Comparison of ENCODE assay signal across 8 cellular contexts in genomic region chr19:49580264-49581006, GRCh38. TPM values are rescaled to one million over a fixed set of nuclear protein-coding genes. Genes with fewer than 3 reads are reported as not detected.
DNase-seq lines count a peak whose midpoint lies in the region; ATAC-seq and TF ChIP-seq lines count a peak whose summit lies in the region.

Gene NOSIP, minus strand, starts transcription at chr19:49580556. Its CDS starts 19,865 bp downstream, at chr19:49560691.

- peak; percentile 97 for TF ChIP-seq POLR2A in HCT116 (IDR thresholded peaks at IDR 0.05; ENCODE audit: borderline replicate concordance, extremely low read depth, insufficient read depth, insufficient read length)

- in situ Hi-C loops in G401 (cut with HindIII; ENCODE audit: low sequenced_read_pairs), result no loop called here

- no peaks in the 10 kb centered on the region for H3K27me3 ChIP-seq in HCT116 (ENCODE audit: insufficient read depth, low read length)
- no peaks in the 10 kb centered on the region for H3K27me3 ChIP-seq in neutrophil

- TF ChIP-seq CTCF in HCT116 (IDR thresholded peaks at IDR 0.05 in 2 of 3, conservative IDR thresholded peaks at IDR 0.05 in 1 of 3; ENCODE audit: borderline replicate concordance in 1 of 3, insufficient read depth in 1 of 3, low read depth in 2 of 3, low read length in 2 of 3) (no peak), neutrophil (IDR thresholded peaks at IDR 0.05) (peak; percentile 22), subcutaneous adipose tissue (IDR thresholded peaks at IDR 0.05; ENCODE audit: low read depth) (no peak)

- no peaks in the 10 kb centered on the region for H3K9me3 ChIP-seq in HCT116 (ENCODE audit: control insufficient read depth in 1 of 2, insufficient read depth in 1 of 2, low read depth in 1 of 2, low read length in 2 of 2)
- no peaks in the 10 kb centered on the region for H3K9me3 ChIP-seq in neutrophil

- H3K4me3 ChIP-seq in HCT116 (replicated peaks in 1 of 2; ENCODE audit: low read depth in 1 of 2, low read length in 2 of 2) (peak within 1 kb of the TSS; percentile 86 to 99), neutrophil (ENCODE audit: low read depth in 1 of 2, low read length in 1 of 2) (peak within 1 kb of the TSS; percentile 83 to 89)

- H3K27ac ChIP-seq in HCT116 (ENCODE audit: low read depth, low read length) (peak within 1 kb of the TSS; percentile 56), neutrophil (peak within 1 kb of the TSS; percentile 85)

- intact Hi-C loops in HCT116 (cut with micrococcal nuclease), result loop anchor here (2.0 kb wide), 1 partner anchor 60 kb away; the partner anchor contains the start of gene RRAS

- H2AFZ ChIP-seq in HCT116 (ENCODE audit: low read depth, low read length, poor library complexity, severe bottlenecking), result peak within 1 kb of the TSS; percentile 77

- H3K9ac ChIP-seq in HCT116 (ENCODE audit: low read length), result peak within 1 kb of the TSS; percentile 91

- no peaks in the 10 kb centered on the region for H4K20me1 ChIP-seq in HCT116 (ENCODE audit: insufficient read depth)

- POLR2A ChIA-PET in HCT116 (lab: Charles Lee), result interaction anchor here (0.7 to 3.3 kb wide), 9 partner anchors 9 to 96 kb away, joined by 3 to 24 read pairs (median 7); partner anchors contain the start of genes PRMT1, PRR12, RPS11 and RRAS

- CTCF ChIA-PET in HCT116 (lab: Charles Lee), result interaction anchor here (1.0 to 4.0 kb wide), 4 partner anchors 10 to 101 kb away, joined by 3 to 22 read pairs (median 3); no protein-coding TSS in a partner anchor

- TF ChIP-seq RAD21 in HCT116 (IDR thresholded peaks at IDR 0.05; ENCODE audit: low read depth), result no peak

- peaks cover 47% of the 10 kb centered on the region for H3K79me2 ChIP-seq in HCT116 (ENCODE audit: insufficient read depth, low read length)

- ATAC-seq in HCT116, result peak; percentile 85

- H3K36me3 ChIP-seq in HCT116 (ENCODE audit: control insufficient read depth in 1 of 2, insufficient read depth in 2 of 2, low read length in 2 of 2) (peaks cover 2 to 4% of the 10 kb centered on the region in 2 experiments; a peak in 1 of 4 replicates), neutrophil (peaks cover 12% of the 10 kb centered on the region)

- peak within 1 kb of the TSS; percentile 97 for H3K4me2 ChIP-seq in HCT116 (ENCODE audit: low read length)

- H3K4me1 ChIP-seq in HCT116 (ENCODE audit: control insufficient read depth in 1 of 2, insufficient read depth in 2 of 2, low read length in 2 of 2) (peaks cover 18 to 50% of the 10 kb centered on the region in 2 experiments), neutrophil (ENCODE audit: control insufficient read depth in 1 of 2, insufficient read depth in 1 of 2, low read depth in 1 of 2, low read length in 1 of 2) (peaks cover 20 to 21% of the 10 kb centered on the region in 2 experiments)

- RAD21 ChIA-PET in HCT116 (lab: Charles Lee; ENCODE audit: low non-redundant PET in 1 of 2, low total read pairs in 2 of 2, uncharacterized antibody in 2 of 2, unreplicated experiment in 2 of 2), result interaction anchor here in 1 of 2 experiments (1.0 to 1.1 kb wide), 2 partner anchors 10 to 13 kb away, joined by 3 to 4 read pairs; partner anchors contain the start of gene PRR12

- BruUV-seq in HCT116 (replicated peaks; lab: Mats Ljungman, UMichigan), result no TSS peak

- DNase-seq in G401 (ENCODE audit: low spot score), result peak; percentile 97
- DNase-seq in HCT116 (ENCODE audit: low read depth, low spot score), result peak; percentile 95
- DNase-seq in MV-4-11 (lab: John Stamatoyannopoulos, UW), result peak; percentile 98
- DNase-seq in SK-N-DZ (ENCODE audit: low spot score), result peak; percentile 91
- DNase-seq in activated naive CD4-positive, alpha-beta T cell treated with Interleukin-2 at 50 U/mL for 16 hours, result peak; percentile 97
- DNase-seq in foreskin melanocyte, result peak; percentile 93

- no peaks in the 10 kb centered on the region for H3K9me2 ChIP-seq in HCT116 (ENCODE audit: insufficient read depth)

TF ChIP-seq in HCT116, 20 proteins besides CTCF, POLR2A, EP300 and RAD21:
- TF ChIP-seq ZBTB33 (IDR thresholded peaks at IDR 0.05; ENCODE audit: extremely low read depth, insufficient replicate concordance, low read length) (peak; percentile 34), YY1 (IDR thresholded peaks at IDR 0.05; ENCODE audit: extremely low read depth, insufficient replicate concordance, low read depth, low read length) (peak; percentile 86), EGR1 (IDR thresholded peaks at IDR 0.05; ENCODE audit: low read depth) (peak; percentile 83), SRF (IDR thresholded peaks at IDR 0.05; ENCODE audit: low read depth) (peak; percentile 94), POLR2AphosphoS5 (IDR thresholded peaks at IDR 0.05; ENCODE audit: low read depth, low read length) (peak; percentile 100), EZH2 (IDR thresholded peaks at IDR 0.05) (no peak), JUND (IDR thresholded peaks at IDR 0.05) (no peak), ZNF274 (IDR thresholded peaks at IDR 0.05; ENCODE audit: low read depth, low read length) (no peak), ZFX (IDR thresholded peaks at IDR 0.05) (no peak), SP1 (IDR thresholded peaks at IDR 0.05; ENCODE audit: low read depth) (peak; percentile 96), SIN3A (IDR thresholded peaks at IDR 0.05; ENCODE audit: low read depth) (peak; percentile 94), CEBPB (IDR thresholded peaks at IDR 0.05; ENCODE audit: low read depth) (no peak), FOSL1 (IDR thresholded peaks at IDR 0.05; ENCODE audit: low read depth) (no peak), ELF1 (IDR thresholded peaks at IDR 0.05; ENCODE audit: borderline replicate concordance, low read depth) (no peak; the same call in 1 of the 2 replicates), ATF3 (IDR thresholded peaks at IDR 0.05) (no peak), EZH2phosphoT487 (IDR thresholded peaks at IDR 0.05; ENCODE audit: borderline replicate concordance) (no peak), TCF7L2 (IDR thresholded peaks at IDR 0.05; ENCODE audit: borderline replicate concordance, extremely low read depth, insufficient read depth, insufficient read length) (peak; percentile 40), REST (IDR thresholded peaks at IDR 0.05; ENCODE audit: low read depth) (no peak), CBX3 (IDR thresholded peaks at IDR 0.05; ENCODE audit: low read depth) (peak; percentile 97)
- TF ChIP-seq, protein P1, sequence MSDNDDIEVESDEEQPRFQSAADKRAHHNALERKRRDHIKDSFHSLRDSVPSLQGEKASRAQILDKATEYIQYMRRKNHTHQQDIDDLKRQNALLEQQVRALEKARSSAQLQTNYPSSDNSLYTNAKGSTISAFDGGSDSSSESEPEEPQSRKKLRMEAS (IDR thresholded peaks at IDR 0.05), result peak; percentile 88

RNA-seq across cellular contexts. Expression of gene NOSIP, which starts in this region (rescaled TPM):
- 69.6 and 97.3 TPM in 2 replicates for total RNA-seq in G401 (2014; rRNA removed; shearing (Covaris generic))
- total RNA-seq in HCT116 (2021; ENCODE audit: unreplicated experiment), result 133 TPM
- polyA plus RNA-seq in HCT116 (2012), result 228 and 276 TPM in 2 replicates
- 86.0 and 94.2 TPM in 2 replicates for polyA plus RNA-seq in SK-N-DZ (2014; cell fraction: cytosol; rRNA removed)
- polyA plus RNA-seq in SK-N-DZ (2014; cell fraction: nucleus; rRNA removed), result 62.2 and 63.6 TPM in 2 replicates
- 10 to 100 TPM; 39.1 to 63.4 (median 49.0) TPM for total RNA-seq in subcutaneous adipose tissue

Comparison
In these comparisons a context has a peak if more than half of its experiments do, and no peak if none do; other contexts are left out.
1. Peak in every context shown above with its lines: DNase-seq, ATAC-seq, H3K4me3 ChIP-seq and H3K27ac ChIP-seq.